In the genomic region with DNA sequence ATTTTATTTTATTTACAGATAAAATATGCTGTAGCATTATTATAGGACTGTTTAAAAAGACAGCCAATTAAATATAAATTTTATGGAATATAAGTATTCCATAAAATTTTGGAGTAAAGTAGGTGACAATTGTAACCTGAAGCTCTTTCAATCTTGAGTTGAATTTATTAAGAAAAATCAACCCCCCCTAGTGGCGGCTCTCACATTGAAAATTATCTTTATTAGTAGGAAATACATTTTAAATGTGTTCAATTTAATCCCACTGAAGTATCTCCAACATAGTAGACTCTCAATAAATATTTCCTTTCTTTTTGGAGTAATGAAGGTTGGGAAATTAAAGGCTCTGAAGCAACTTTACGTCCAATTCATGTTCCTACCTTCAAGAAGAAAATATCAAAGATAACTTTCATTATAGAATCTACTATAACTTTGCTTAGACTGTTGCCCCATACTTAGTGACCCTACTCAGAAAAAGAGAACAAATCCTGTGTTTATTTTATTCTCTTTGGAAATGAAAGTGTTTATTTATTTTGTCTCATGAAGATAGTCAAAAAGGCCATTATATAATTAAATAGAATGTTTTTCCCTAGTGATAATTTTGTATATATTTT, we compare ENCODE assay signal across 1 cellular context.
TF ChIP-seq lines count a peak whose summit lies in the region.

No MANE protein-coding gene starts in this region.

TF ChIP-seq in WTC11, 78 proteins besides CTCF, POLR2A, EP300 and RAD21 (continued from another document):
- TF ChIP-seq SMAD3 (CRISPR knock-in tag; IDR thresholded peaks at IDR 0.05; ENCODE audit: borderline replicate concordance) (no peak), IRF2 (CRISPR knock-in tag; IDR thresholded peaks at IDR 0.05; ENCODE audit: borderline replicate concordance, low read depth) (no peak)
- TF ChIP-seq, protein P1, sequence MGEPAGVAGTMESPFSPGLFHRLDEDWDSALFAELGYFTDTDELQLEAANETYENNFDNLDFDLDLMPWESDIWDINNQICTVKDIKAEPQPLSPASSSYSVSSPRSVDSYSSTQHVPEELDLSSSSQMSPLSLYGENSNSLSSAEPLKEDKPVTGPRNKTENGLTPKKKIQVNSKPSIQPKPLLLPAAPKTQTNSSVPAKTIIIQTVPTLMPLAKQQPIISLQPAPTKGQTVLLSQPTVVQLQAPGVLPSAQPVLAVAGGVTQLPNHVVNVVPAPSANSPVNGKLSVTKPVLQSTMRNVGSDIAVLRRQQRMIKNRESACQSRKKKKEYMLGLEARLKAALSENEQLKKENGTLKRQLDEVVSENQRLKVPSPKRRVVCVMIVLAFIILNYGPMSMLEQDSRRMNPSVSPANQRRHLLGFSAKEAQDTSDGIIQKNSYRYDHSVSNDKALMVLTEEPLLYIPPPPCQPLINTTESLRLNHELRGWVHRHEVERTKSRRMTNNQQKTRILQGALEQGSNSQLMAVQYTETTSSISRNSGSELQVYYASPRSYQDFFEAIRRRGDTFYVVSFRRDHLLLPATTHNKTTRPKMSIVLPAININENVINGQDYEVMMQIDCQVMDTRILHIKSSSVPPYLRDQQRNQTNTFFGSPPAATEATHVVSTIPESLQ (CRISPR knock-in tag; IDR thresholded peaks at IDR 0.05), result no peak
